ENCODE assay signal across 8 cellular contexts in the genomic region with DNA sequence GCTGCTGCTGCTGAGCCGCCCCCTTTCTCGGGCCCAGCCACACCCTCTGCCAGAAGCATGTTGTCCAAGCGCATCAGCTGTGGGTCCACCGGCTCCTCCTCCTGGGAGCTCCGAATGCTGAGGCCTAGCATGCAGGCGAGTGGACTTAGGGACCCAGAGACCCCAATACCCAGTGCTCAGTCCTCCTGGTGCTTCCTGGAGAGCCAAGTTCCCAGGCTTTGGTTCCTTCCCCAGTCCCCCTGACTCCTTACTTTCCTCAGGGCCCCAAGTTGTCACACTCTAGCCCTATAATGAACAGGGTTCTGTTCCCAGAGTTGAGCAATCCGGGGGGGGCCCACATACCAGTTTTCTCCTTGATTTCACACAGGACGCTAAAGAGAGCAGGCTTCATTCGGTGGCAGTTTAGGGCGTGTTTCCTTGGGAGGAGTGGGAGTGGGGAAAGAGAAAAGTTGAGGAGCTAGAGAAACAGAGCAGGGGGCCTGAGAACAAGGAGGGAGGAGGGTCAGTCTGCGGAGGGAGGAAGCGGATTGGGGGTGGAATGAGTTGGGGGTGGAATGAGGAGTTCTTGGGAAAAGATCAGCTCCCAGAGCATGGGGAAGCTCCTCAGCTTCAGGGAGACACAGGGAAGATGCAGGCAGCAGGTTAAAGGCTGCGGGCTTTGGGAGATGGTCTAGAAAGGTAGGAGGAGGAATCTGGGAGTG. TPM values are rescaled to one million over a fixed set of nuclear protein-coding genes. Genes with fewer than 3 reads are reported as not detected.
A peak's percentile ranks its signal among the peaks of the same experiment; 100 is the strongest.
DNase-seq lines count a peak whose midpoint lies in the region; ATAC-seq, FAIRE-seq and TF ChIP-seq lines count a peak whose summit lies in the region.

No MANE protein-coding gene starts in this region.

- no peaks in the 10 kb centered on the region for H3K9me1 ChIP-seq in endothelial cell of umbilical vein (replicated peaks; ENCODE audit: control insufficient read depth, extremely low read depth, insufficient read depth, low read length)

- POLR2A ChIA-PET in CD8-positive, alpha-beta memory T cell (lab: Charles Lee), result interaction anchor here (0.5 to 2.9 kb wide), 2 partner anchors 9 to 452 kb away, joined by 7 to 17 read pairs; no protein-coding TSS in a partner anchor
- POLR2A ChIA-PET in Panc1 (lab: Charles Lee), result no interaction called here
- POLR2A ChIA-PET in endothelial cell of umbilical vein (lab: Charles Lee), result no interaction called here

- no peak overlapping the region for H2AFZ ChIP-seq in endothelial cell of umbilical vein (ENCODE audit: low read depth, low read length)
- H2AFZ ChIP-seq in osteoblast (ENCODE audit: low read length), result no peak overlapping the region

- H3K4me3 Mint-ChIP-seq in CD8-positive, alpha-beta memory T cell, result peak overlapping the region; percentile 88 to 97 (median 93)

- dilution Hi-C loops in endothelial cell of umbilical vein (cut with MboI; ENCODE audit: extremely low pct_ligation_motif_present, low sequenced_read_pairs), result no loop called here

- no peak for TF ChIP-seq POLR2A in endothelial cell of umbilical vein (IDR thresholded peaks at IDR 0.05; ENCODE audit: low read depth, low read length)

- BruUV-seq in Panc1 (replicated peaks; lab: Mats Ljungman, UMichigan), result no TSS peak
- no TSS peak for BruUV-seq in endothelial cell of umbilical vein (replicated peaks; lab: Mats Ljungman, UMichigan)

- peak in 1 of 5 donors; percentile 43 for DNase-seq in CD8-positive, alpha-beta memory T cell
- DNase-seq in Panc1 (ENCODE audit: low read depth, low spot score) (no peak), endothelial cell of umbilical vein (ENCODE audit: low read depth, low spot score) (peak; percentile 29), osteoblast (ENCODE audit: insufficient read length, low spot score, missing footprints) (peak; percentile 66), AG08396 (ENCODE audit: low spot score) (no peak), hippocampal formation (lab: John Stamatoyannopoulos, UW) (no peak), EL (no peak)

- peak; percentile 69 for FAIRE-seq in endothelial cell of umbilical vein (lab: Jason Lieb, UNC)

- H3K79me2 ChIP-seq in endothelial cell of umbilical vein (ENCODE audit: control insufficient read depth, insufficient read depth, low read length) (peaks cover 23% of the 10 kb centered on the region), osteoblast (ENCODE audit: insufficient read depth, low read length) (peaks cover 21% of the 10 kb centered on the region)

- H3K27ac Mint-ChIP-seq in CD8-positive, alpha-beta memory T cell, result peak overlapping the region; percentile 84 to 98 (median 95)

- no peak for TF ChIP-seq CTCF in Panc1 (IDR thresholded peaks at IDR 0.05)
- TF ChIP-seq CTCF in endothelial cell of umbilical vein (IDR thresholded peaks at IDR 0.05; ENCODE audit: extremely low read depth in 1 of 2, insufficient read depth in 1 of 2, low read depth in 1 of 2, low read length in 2 of 2), result no peak
- no peak for TF ChIP-seq CTCF in osteoblast (IDR thresholded peaks at IDR 0.05; ENCODE audit: extremely low read depth, low read depth, low read length)

- intact Hi-C loops in Panc1 (cut with micrococcal nuclease; ENCODE audit: unreplicated experiment), result no loop called here
- intact Hi-C loops in endothelial cell of umbilical vein (cut with micrococcal nuclease), result no loop called here

- peaks cover 29% of the 10 kb centered on the region for H3K36me3 ChIP-seq in CD8-positive, alpha-beta memory T cell (ENCODE audit: insufficient read depth, low read length)
- H3K36me3 ChIP-seq in Panc1 (ENCODE audit: control insufficient read depth, insufficient read depth, low read length) (no peaks in the 10 kb centered on the region; the same call in 1 of the 2 replicates), endothelial cell of umbilical vein (ENCODE audit: control insufficient read depth in 2 of 2, extremely low read depth in 1 of 2, insufficient read depth in 2 of 2, low read length in 2 of 2) (peaks cover 0 to 18% of the 10 kb centered on the region in 2 experiments), osteoblast (ENCODE audit: insufficient read depth, low read length) (peaks cover 30% of the 10 kb centered on the region)

- H4K20me1 ChIP-seq in endothelial cell of umbilical vein (replicated peaks; ENCODE audit: control insufficient read depth, extremely low read depth, insufficient read depth, low read length), result no peaks in the 10 kb centered on the region
- no peaks in the 10 kb centered on the region for H4K20me1 ChIP-seq in osteoblast (ENCODE audit: insufficient read depth, low read length)

- CTCF ChIA-PET in CD8-positive, alpha-beta memory T cell (lab: Charles Lee), result interaction anchor here (0.9 kb wide), 1 partner anchor 9 kb away, joined by 3 read pairs; no protein-coding TSS in a partner anchor
- CTCF ChIA-PET in Panc1 (lab: Charles Lee), result no interaction called here
- CTCF ChIA-PET in endothelial cell of umbilical vein (lab: Charles Lee), result interaction anchor here (0.7 to 1.1 kb wide), 2 partner anchors 10 to 60 kb away, joined by 3 to 4 read pairs; partner anchors contain the start of gene ATF6B

- peak overlapping the region; percentile 74 for H3K4me3 ChIP-seq in CD8-positive, alpha-beta memory T cell (ENCODE audit: low read length)
- H3K4me3 ChIP-seq in Panc1 (ENCODE audit: low read depth in 2 of 2, low read length in 2 of 2) (peak overlapping the region; percentile 42 to 74), endothelial cell of umbilical vein (replicated peaks in 1 of 3; ENCODE audit: insufficient read depth in 1 of 3, low read depth in 1 of 3, low read length in 3 of 3) (peak overlapping the region; percentile 32 to 83 (median 73)), osteoblast (ENCODE audit: insufficient read depth, low read length) (peak overlapping the region; percentile 80)

- ATAC-seq in Panc1 (no peak), GM21723 (IDR thresholded peaks at IDR 0.05; ENCODE audit: unreplicated experiment) (no peak)

- H3K9me3 Mint-ChIP-seq in CD8-positive, alpha-beta memory T cell, result no peaks in the 10 kb centered on the region

- peak overlapping the region; percentile 66 for H3K9ac ChIP-seq in endothelial cell of umbilical vein (replicated peaks; ENCODE audit: extremely low read depth, insufficient read depth, low read length)

- peaks cover 44% of the 10 kb centered on the region for H3K4me1 ChIP-seq in CD8-positive, alpha-beta memory T cell (ENCODE audit: insufficient read depth, low read length)
- H3K4me1 ChIP-seq in Panc1 (ENCODE audit: control insufficient read depth, insufficient read depth, low read length) (peaks cover 33% of the 10 kb centered on the region), endothelial cell of umbilical vein (ENCODE audit: control insufficient read depth, extremely low read depth, insufficient read depth, low read length) (peaks cover 41% of the 10 kb centered on the region), osteoblast (ENCODE audit: insufficient read depth, low read length) (peaks cover 11% of the 10 kb centered on the region)

- H3K27ac ChIP-seq in CD8-positive, alpha-beta memory T cell (ENCODE audit: low read depth, low read length), result peak overlapping the region; percentile 85
- peak overlapping the region; percentile 73 for H3K27ac ChIP-seq in Panc1 (ENCODE audit: low read length)
- peak overlapping the region; percentile 51 for H3K27ac ChIP-seq in endothelial cell of umbilical vein (ENCODE audit: insufficient read depth, low read depth, low read length)
- H3K27ac ChIP-seq in osteoblast (ENCODE audit: low read depth, low read length), result peak overlapping the region; percentile 47

- in situ Hi-C loops in Panc1 (cut with HindIII; ENCODE audit: low pct_unique_long_range_greater_than_20kb, low sequenced_read_pairs), result no loop called here

- H3K36me3 Mint-ChIP-seq in CD8-positive, alpha-beta memory T cell, result peaks cover 12 to 77% (median 20%) of the 10 kb centered on the region in 3 donors

- peak overlapping the region; percentile 89 for H3K4me2 ChIP-seq in endothelial cell of umbilical vein (ENCODE audit: insufficient read depth, low read length)
- H3K4me2 ChIP-seq in osteoblast (ENCODE audit: insufficient read depth, low read length), result peak overlapping the region; percentile 78

- H3K27me3 Mint-ChIP-seq in CD8-positive, alpha-beta memory T cell, result peaks cover 0 to 2% of the 10 kb centered on the region in 2 donors

- H3K27me3 ChIP-seq in CD8-positive, alpha-beta memory T cell (ENCODE audit: insufficient read depth, low read length, poor library complexity, severe bottlenecking), result no peaks in the 10 kb centered on the region
- H3K27me3 ChIP-seq in Panc1 (ENCODE audit: control insufficient read depth, insufficient read depth, low read length) (no peaks in the 10 kb centered on the region), endothelial cell of umbilical vein (ENCODE audit: control insufficient read depth in 2 of 2, insufficient read depth in 2 of 2, low read length in 2 of 2) (no peaks in the 10 kb centered on the region), osteoblast (ENCODE audit: insufficient read depth, low read length) (no peaks in the 10 kb centered on the region)

- no peaks in the 10 kb centered on the region for H3K9me3 ChIP-seq in CD8-positive, alpha-beta memory T cell (ENCODE audit: low read length)
- H3K9me3 ChIP-seq in Panc1 (ENCODE audit: control insufficient read depth, insufficient read depth, low read depth, low read length) (no peaks in the 10 kb centered on the region), endothelial cell of umbilical vein (replicated peaks; ENCODE audit: control insufficient read depth, insufficient read depth, low read length) (no peaks in the 10 kb centered on the region), osteoblast (ENCODE audit: low read depth, low read length) (no peaks in the 10 kb centered on the region)

- H3K4me1 Mint-ChIP-seq in CD8-positive, alpha-beta memory T cell, result peaks cover 41 to 65% (median 46%) of the 10 kb centered on the region in 3 donors

RNA-seq across cellular contexts. Expression of gene PBX2, which starts 1.5 kb away (rescaled TPM):
- total RNA-seq in CD8-positive, alpha-beta memory T cell, result 10 to 100 TPM; 63.5 to 69.4 TPM
- 2.2 TPM for polyA plus RNA-seq in CD8-positive, alpha-beta memory T cell
- 76.2 TPM for total RNA-seq in Panc1 (2021; ENCODE audit: unreplicated experiment)
- polyA plus RNA-seq in Panc1 (2012; ENCODE audit: insufficient read length), result 76.9 TPM
- 95.9 and 100 TPM in 2 replicates for total RNA-seq in endothelial cell of umbilical vein
- 75.5 and 82.3 TPM in 2 replicates for polyA plus RNA-seq in endothelial cell of umbilical vein
- 58.2 and 74.0 TPM in 2 replicates for polyA plus RNA-seq in endothelial cell of umbilical vein (2011; cell fraction: cytosol; rRNA removed)
- polyA plus RNA-seq in endothelial cell of umbilical vein (2011; cell fraction: nucleus; rRNA removed), result 292 and 336 TPM in 2 replicates
- 46.3 and 49.9 TPM in 2 replicates for polyA plus RNA-seq in endothelial cell of umbilical vein (2012)
- polyA minus RNA-seq in endothelial cell of umbilical vein, result 80.9 and 94.8 TPM in 2 replicates
- polyA minus RNA-seq in endothelial cell of umbilical vein (2011; cell fraction: cytosol; rRNA and poly(A)+ RNA removed), result 15.5 TPM
- polyA minus RNA-seq in endothelial cell of umbilical vein (2011; cell fraction: nucleus; rRNA and poly(A)+ RNA removed), result 75.3 and 93.4 TPM in 2 replicates
- total RNA-seq in osteoblast, result 17.4 and 18.6 TPM in 2 replicates

RNA-seq across cellular contexts. Expression of gene GPSM3, which starts 3.9 kb away (rescaled TPM):
- total RNA-seq in CD8-positive, alpha-beta memory T cell, result 10 to 100 TPM; 82.0 to 89.5 TPM
- polyA plus RNA-seq in CD8-positive, alpha-beta memory T cell, result 136 TPM
- 2.0 TPM for total RNA-seq in Panc1 (2021; ENCODE audit: unreplicated experiment)
- 2.4 TPM for polyA plus RNA-seq in Panc1 (2012; ENCODE audit: insufficient read length)
- 21.6 and 22.8 TPM in 2 replicates for total RNA-seq in endothelial cell of umbilical vein
- 19.5 and 24.9 TPM in 2 replicates for polyA plus RNA-seq in endothelial cell of umbilical vein
- 21.2 and 23.1 TPM in 2 replicates for polyA plus RNA-seq in endothelial cell of umbilical vein (2011; cell fraction: cytosol; rRNA removed)
- 16.1 and 19.8 TPM in 2 replicates for polyA plus RNA-seq in endothelial cell of umbilical vein (2011; cell fraction: nucleus; rRNA removed)
- polyA plus RNA-seq in endothelial cell of umbilical vein (2012), result 18.5 and 21.3 TPM in 2 replicates
- polyA minus RNA-seq in endothelial cell of umbilical vein, result 8.5 and 11.2 TPM in 2 replicates
- not detected for polyA minus RNA-seq in endothelial cell of umbilical vein (2011; cell fraction: cytosol; rRNA and poly(A)+ RNA removed)
- 4.0 and 4.1 TPM in 2 replicates for polyA minus RNA-seq in endothelial cell of umbilical vein (2011; cell fraction: nucleus; rRNA and poly(A)+ RNA removed)
- 0.88 and 1.1 TPM in 2 replicates for total RNA-seq in osteoblast

RNA-seq across cellular contexts. Expression of gene AGER, which starts 4.5 kb away (rescaled TPM):
- 10 to 100 TPM; 11.9 to 12.5 TPM for total RNA-seq in CD8-positive, alpha-beta memory T cell
- polyA plus RNA-seq in CD8-positive, alpha-beta memory T cell, result not detected
- total RNA-seq in Panc1 (2021; ENCODE audit: unreplicated experiment), result 3.7 TPM
- 3.2 TPM for polyA plus RNA-seq in Panc1 (2012; ENCODE audit: insufficient read length)
- total RNA-seq in endothelial cell of umbilical vein, result 12.0 and 18.5 TPM in 2 replicates
- 4.6 and 5.1 TPM in 2 replicates for polyA plus RNA-seq in endothelial cell of umbilical vein
- polyA plus RNA-seq in endothelial cell of umbilical vein (2011; cell fraction: cytosol; rRNA removed), result 1.6 and 2.5 TPM in 2 replicates
- polyA plus RNA-seq in endothelial cell of umbilical vein (2011; cell fraction: nucleus; rRNA removed), result 50.2 and 63.4 TPM in 2 replicates
- polyA plus RNA-seq in endothelial cell of umbilical vein (2012), result 5.0 and 5.9 TPM in 2 replicates
- polyA minus RNA-seq in endothelial cell of umbilical vein, result 1.2 and 2.0 TPM in 2 replicates
- polyA minus RNA-seq in endothelial cell of umbilical vein (2011; cell fraction: cytosol; rRNA and poly(A)+ RNA removed), result 0.72 TPM
- 7.6 and 8.2 TPM in 2 replicates for polyA minus RNA-seq in endothelial cell of umbilical vein (2011; cell fraction: nucleus; rRNA and poly(A)+ RNA removed)
- total RNA-seq in osteoblast, result under 0.01 TPM in 2 replicates

RNA-seq across cellular contexts. Expression of gene RNF5, which starts 10.3 kb away (rescaled TPM):
- 10 to 100 TPM; 52.7 to 52.9 TPM for total RNA-seq in CD8-positive, alpha-beta memory T cell
- polyA plus RNA-seq in CD8-positive, alpha-beta memory T cell, result 110 TPM
- 82.3 TPM for total RNA-seq in Panc1 (2021; ENCODE audit: unreplicated experiment)
- polyA plus RNA-seq in Panc1 (2012; ENCODE audit: insufficient read length), result 158 TPM
- total RNA-seq in endothelial cell of umbilical vein, result 48.0 and 49.2 TPM in 2 replicates
- 96.0 and 100 TPM in 2 replicates for polyA plus RNA-seq in endothelial cell of umbilical vein
- 68.3 and 70.6 TPM in 2 replicates for polyA plus RNA-seq in endothelial cell of umbilical vein (2011; cell fraction: cytosol; rRNA removed)
- polyA plus RNA-seq in endothelial cell of umbilical vein (2011; cell fraction: nucleus; rRNA removed), result 25.0 and 33.5 TPM in 2 replicates
- 49.3 and 51.6 TPM in 2 replicates for polyA plus RNA-seq in endothelial cell of umbilical vein (2012)
- polyA minus RNA-seq in endothelial cell of umbilical vein, result 33.7 and 36.1 TPM in 2 replicates
- polyA minus RNA-seq in endothelial cell of umbilical vein (2011; cell fraction: cytosol; rRNA and poly(A)+ RNA removed), result 25.4 TPM
- polyA minus RNA-seq in endothelial cell of umbilical vein (2011; cell fraction: nucleus; rRNA and poly(A)+ RNA removed), result 4.4 and 9.6 TPM in 2 replicates
- 25.3 and 32.9 TPM in 2 replicates for total RNA-seq in osteoblast

RNA-seq across cellular contexts. Expression of gene AGPAT1, which starts 12.6 kb away (rescaled TPM):
- 10 to 100 TPM; 42.5 to 42.6 TPM for total RNA-seq in CD8-positive, alpha-beta memory T cell
- 23.5 TPM for polyA plus RNA-seq in CD8-positive, alpha-beta memory T cell
- total RNA-seq in Panc1 (2021; ENCODE audit: unreplicated experiment) (88.4 TPM), endothelial cell of umbilical vein (38.4 and 45.1 TPM in 2 replicates), osteoblast (17.4 and 19.2 TPM in 2 replicates)
- polyA plus RNA-seq in Panc1 (2012; ENCODE audit: insufficient read length), result 111 TPM
- polyA plus RNA-seq in endothelial cell of umbilical vein, result 132 and 151 TPM in 2 replicates
- polyA plus RNA-seq in endothelial cell of umbilical vein (2011; cell fraction: cytosol; rRNA removed), result 82.0 and 86.7 TPM in 2 replicates
- 47.2 and 48.4 TPM in 2 replicates for polyA plus RNA-seq in endothelial cell of umbilical vein (2011; cell fraction: nucleus; rRNA removed)
- polyA plus RNA-seq in endothelial cell of umbilical vein (2012), result 45.3 and 54.1 TPM in 2 replicates
- 103 and 106 TPM in 2 replicates for polyA minus RNA-seq in endothelial cell of umbilical vein
- 66.5 TPM for polyA minus RNA-seq in endothelial cell of umbilical vein (2011; cell fraction: cytosol; rRNA and poly(A)+ RNA removed)
- 14.9 and 16.2 TPM in 2 replicates for polyA minus RNA-seq in endothelial cell of umbilical vein (2011; cell fraction: nucleus; rRNA and poly(A)+ RNA removed)

Comparison
In these comparisons a context has a peak if more than half of its experiments do, and no peak if none do; other contexts are left out.
1. DNase-seq: peak in endothelial cell of umbilical vein (single experiment) and osteoblast (single experiment); none in Panc1 (single experiment), AG08396 (single experiment), hippocampal formation (0 of 2) and EL (single experiment).
2. Peak in every context shown above with its lines, with median percentiles within 50 percentile points of each other: H3K27ac ChIP-seq and H3K4me3 ChIP-seq.